ENCODE assay signal across 9 cellular contexts in genomic region chr2:181781082-181781786, GRCh38.
DNase-seq lines count a peak whose midpoint lies in the region; ATAC-seq, FAIRE-seq and TF ChIP-seq lines count a peak whose summit lies in the region.
"Had no signal": no experiment of that assay in that cellular context is flagged by ENCODE, and none has a peak within 500 bp of the region (broad histone marks: within the 10 kb centered on the region; RNA-seq: fewer than 3 reads in every experiment).

No MANE protein-coding gene starts in this region.

- H3K4me3 ChIP-seq in Panc1 (ENCODE audit: low read depth in 2 of 2, low read length in 2 of 2), result no peak overlapping the region
- no peak overlapping the region for H3K4me3 ChIP-seq in pancreas

- peak overlapping the region; percentile 85 for H3K27ac ChIP-seq in Panc1 (ENCODE audit: low read length)
- peak overlapping the region in 2 of 4 donors; percentile 15 to 38 for H3K27ac ChIP-seq in pancreas

- peaks cover 48% of the 10 kb centered on the region for H3K4me1 ChIP-seq in Panc1 (ENCODE audit: control insufficient read depth, insufficient read depth, low read length)
- peaks cover 13 to 57% (median 44%) of the 10 kb centered on the region in 3 donors for H3K4me1 ChIP-seq in pancreas

- intact Hi-C loops in Panc1 (cut with micrococcal nuclease; ENCODE audit: unreplicated experiment), result no loop called here
- intact Hi-C loops in pancreas (cut with DNase I), result no loop called here

- TF ChIP-seq CTCF in Panc1 (IDR thresholded peaks at IDR 0.05) (no peak), pancreas (IDR thresholded peaks at IDR 0.05) (no peak)

- H3K9me3 ChIP-seq in Panc1 (ENCODE audit: control insufficient read depth, insufficient read depth, low read depth, low read length) (peaks cover 4% of the 10 kb centered on the region; the same call in 1 of the 2 replicates), pancreas (no peaks in the 10 kb centered on the region)

- FAIRE-seq in pancreas (lab: Jason Lieb, UNC), result no peak

- no TSS peak for BruUV-seq in Panc1 (replicated peaks; lab: Mats Ljungman, UMichigan)

- POLR2A ChIA-PET in Panc1 (lab: Charles Lee), result interaction anchor here (1.7 kb wide), 1 partner anchor 116 kb away, joined by 4 read pairs; no protein-coding TSS in a partner anchor

- in situ Hi-C loops in Panc1 (cut with HindIII; ENCODE audit: low pct_unique_long_range_greater_than_20kb, low sequenced_read_pairs), result no loop called here

- DNase-seq in DMS 273 (lab: John Stamatoyannopoulos, UW; ENCODE audit: unreplicated experiment) (peak; percentile 25), DMS 273 treated with DMSO at 0.1 percent for 48 hours (lab: John Stamatoyannopoulos, UW) (no peak), Panc1 (ENCODE audit: low read depth, low spot score) (no peak), pancreas (peak in 1 of 6 donors; percentile 12), SW 1271 (lab: John Stamatoyannopoulos, UW) (no peak), A172 (ENCODE audit: low spot score) (no peak), HPDE6-E6E7 (ENCODE audit: extremely low spot score) (no peak)
- DNase-seq: activated B cell treated with CpG ODN at 0.5 μM for 24 hours had no signal

- H3K36me3 ChIP-seq in Panc1 (ENCODE audit: control insufficient read depth, insufficient read depth, low read length) (no peaks in the 10 kb centered on the region), pancreas (no peaks in the 10 kb centered on the region)

- H3K27me3 ChIP-seq in Panc1 (ENCODE audit: control insufficient read depth, insufficient read depth, low read length) (no peaks in the 10 kb centered on the region), pancreas (no peaks in the 10 kb centered on the region)

- peak; percentile 54 for ATAC-seq in HG02885 (IDR thresholded peaks at IDR 0.05; ENCODE audit: poor library complexity, unreplicated experiment)
- no peak for ATAC-seq in Panc1
- peak in 3 of 4 donors; percentile 16 to 32 (median 24) for ATAC-seq in pancreas

- CTCF ChIA-PET in Panc1 (lab: Charles Lee), result interaction anchor here (0.5 kb wide), 1 partner anchor 111 kb away, joined by 5 read pairs; no protein-coding TSS in a partner anchor
